21 cellular contexts compared by ENCODE assay signal in the genomic region with DNA sequence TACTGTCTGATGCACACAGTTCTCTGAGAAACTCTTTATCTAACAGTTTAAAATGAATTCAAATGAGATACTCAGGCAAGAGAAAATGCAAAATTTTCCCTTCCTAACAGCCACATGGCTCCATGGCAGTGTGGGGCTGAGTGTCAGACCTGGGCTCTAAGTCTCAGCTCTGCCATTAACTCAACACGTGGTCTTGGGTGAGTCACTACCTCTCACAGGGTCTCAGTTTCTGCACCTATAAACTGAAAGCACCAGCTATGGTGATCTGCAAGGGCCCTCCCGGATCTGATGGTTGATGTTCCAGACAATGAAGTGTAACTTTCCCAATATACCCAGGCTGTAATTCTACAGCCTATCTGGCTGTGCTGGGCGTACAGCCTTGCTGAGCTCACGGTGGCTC.
"Had no signal": no experiment of that assay in that cellular context is flagged by ENCODE, and none has a peak within 500 bp of the region (broad histone marks: within the 10 kb centered on the region; RNA-seq: fewer than 3 reads in every experiment).

No MANE protein-coding gene starts in this region.

- H3K4me1 Mint-ChIP-seq: activated CD4-positive, alpha-beta T cell treated with anti-CD3 and anti-CD28 coated beads for 36 hours; activated CD4-positive, alpha-beta T cell treated with anti-CD3 and anti-CD28 coated beads, Interleukin-2, amount 10 ng/mL, durations not matched to agents 24 days and 14 days had no signal

- H3K36me3 Mint-ChIP-seq: brain had no signal

- DNase-seq: activated CD4-positive, alpha-beta memory T cell treated with anti-CD3 and anti-CD28 coated beads for 36 hours; activated CD4-positive, alpha-beta T cell treated with anti-CD3 and anti-CD28 coated beads for 36 hours; activated CD4-positive, alpha-beta T cell treated with anti-CD3 and anti-CD28 coated beads, Interleukin-2, amount 10 ng/mL, durations not matched to agents 24 days and 14 days; activated CD4-positive, CD25-positive, alpha-beta regulatory T cell; activated CD4-positive, CD25-positive, alpha-beta regulatory T cell treated with anti-CD3 and anti-CD28 coated beads, Interleukin-2, amount 50 U/mL, for 72 hours; activated effector memory CD4-positive, alpha-beta T cell treated with Interleukin-2 at 50 U/mL for 16 hours; activated gamma-delta T cell treated with Interleukin-2 at 50 U/mL for 16 hours; activated naive CD4-positive, alpha-beta T cell treated with anti-CD3 and anti-CD28 coated beads, Interleukin-2, amount 50 U/mL, for 16 hours; activated naive CD4-positive, alpha-beta T cell treated with Interleukin-2 at 50 U/mL for 16 hours; activated T-cell treated with anti-CD3 and anti-CD28 coated beads, Interleukin-2, amount 50 U/mL, for 4 hours; central memory CD4-positive, alpha-beta T cell; cerebellar nuclear complex; colonic mucosa; effector CD8-positive, alpha-beta T cell; esophagus squamous epithelium; foreskin melanocyte; T-helper 2 cell had no signal

- ATAC-seq: activated CD4-positive, alpha-beta T cell treated with anti-CD3 and anti-CD28 coated beads for 36 hours; activated T-cell treated with anti-CD3 and anti-CD28 coated beads, Interleukin-2, amount 50 U/mL, for 4 hours; activated T-helper 17 cell treated with anti-CD3 and anti-CD28 coated beads, Interleukin-2, amount 50 U/mL, for 72 hours; gastroesophageal sphincter had no signal

- H3K27ac Mint-ChIP-seq: activated CD4-positive, alpha-beta memory T cell treated with anti-CD3 and anti-CD28 coated beads for 36 hours; activated CD4-positive, alpha-beta T cell treated with anti-CD3 and anti-CD28 coated beads for 36 hours; activated CD4-positive, alpha-beta T cell treated with anti-CD3 and anti-CD28 coated beads, Interleukin-2, amount 10 ng/mL, durations not matched to agents 24 days and 14 days; activated naive CD8-positive, alpha-beta T cell; activated T-helper 17 cell treated with anti-CD3 and anti-CD28 coated beads, Interleukin-2, amount 50 U/mL, for 72 hours; brain had no signal

- H3K27me3 Mint-ChIP-seq: activated CD4-positive, alpha-beta memory T cell treated with anti-CD3 and anti-CD28 coated beads for 36 hours; activated CD4-positive, alpha-beta T cell treated with anti-CD3 and anti-CD28 coated beads for 36 hours; activated CD4-positive, alpha-beta T cell treated with anti-CD3 and anti-CD28 coated beads, Interleukin-2, amount 10 ng/mL, durations not matched to agents 24 days and 14 days; activated naive CD8-positive, alpha-beta T cell; activated T-helper 17 cell treated with anti-CD3 and anti-CD28 coated beads, Interleukin-2, amount 50 U/mL, for 72 hours had no signal

- H3K9me3 Mint-ChIP-seq: activated CD4-positive, alpha-beta memory T cell treated with anti-CD3 and anti-CD28 coated beads for 36 hours; activated CD4-positive, alpha-beta T cell treated with anti-CD3 and anti-CD28 coated beads, Interleukin-2, amount 10 ng/mL, durations not matched to agents 24 days and 14 days; activated T-cell treated with anti-CD3 and anti-CD28 coated beads, Interleukin-2, amount 50 U/mL, for 4 hours; activated T-helper 17 cell treated with anti-CD3 and anti-CD28 coated beads, Interleukin-2, amount 50 U/mL, for 72 hours; brain had no signal

- H3K4me3 Mint-ChIP-seq: activated CD4-positive, alpha-beta memory T cell treated with anti-CD3 and anti-CD28 coated beads for 36 hours; activated CD4-positive, alpha-beta T cell treated with anti-CD3 and anti-CD28 coated beads for 36 hours; activated CD4-positive, alpha-beta T cell treated with anti-CD3 and anti-CD28 coated beads, Interleukin-2, amount 10 ng/mL, durations not matched to agents 24 days and 14 days; activated naive CD8-positive, alpha-beta T cell; activated T-cell treated with anti-CD3 and anti-CD28 coated beads, Interleukin-2, amount 50 U/mL, for 4 hours; activated T-helper 17 cell treated with anti-CD3 and anti-CD28 coated beads, Interleukin-2, amount 50 U/mL, for 72 hours; brain had no signal
